ENCODE assay signal across 7 cellular contexts in genomic region chr16:70018254-70018653, GRCh38.
DNase-seq lines count a peak whose midpoint lies in the region; ATAC-seq, FAIRE-seq and TF ChIP-seq lines count a peak whose summit lies in the region.

No MANE protein-coding gene starts in this region.

- no peaks in the 10 kb centered on the region for H3K9me3 Mint-ChIP-seq in WTC11

- H3K4me3 Mint-ChIP-seq in WTC11, result no peak overlapping the region

- POLR2A ChIA-PET in WTC11 (lab: Charles Lee), result no interaction called here

- no peak overlapping the region for H3K4me3 ChIP-seq in GM12875 (ENCODE audit: low read depth, low read length)
- no peak overlapping the region for H3K4me3 ChIP-seq in retinal pigment epithelial cell (ENCODE audit: low read length)

- no peak for DNase-seq in HTR-8/SVneo (ENCODE audit: insufficient read length, low spot score)
- peak; percentile 25 for DNase-seq in WTC11 (ENCODE audit: low spot score)
- peak; percentile 58 to 71 for DNase-seq in erythroblast (lab: John Stamatoyannopoulos, UW)
- no peak for DNase-seq in retinal pigment epithelial cell (ENCODE audit: low read depth)
- no peak for DNase-seq in retina

- H3K4me1 Mint-ChIP-seq in WTC11, result no peaks in the 10 kb centered on the region

- CTCF ChIA-PET in WTC11 (lab: Charles Lee), result interaction anchor here (0.6 kb wide), 1 partner anchor 224 kb away, joined by 4 read pairs; no protein-coding TSS in a partner anchor

- no peak overlapping the region; the same call in 1 of the 2 replicates for H3K27ac Mint-ChIP-seq in WTC11

- TF ChIP-seq CTCF in GM12875 (IDR thresholded peaks at IDR 0.05; ENCODE audit: borderline replicate concordance, insufficient read depth, low read depth, low read length) (peak; percentile 36; the same call in 1 of the 2 replicates), WTC11 (IDR thresholded peaks at IDR 0.05) (no peak), retinal pigment epithelial cell (conservative IDR thresholded peaks at IDR 0.05; ENCODE audit: low read depth, low read length) (peak; percentile 20)

- peak; percentile 85 for FAIRE-seq in HTR-8/SVneo (lab: Jason Lieb, UNC)

- H3K36me3 Mint-ChIP-seq in WTC11, result peaks cover 24% of the 10 kb centered on the region

- ATAC-seq in WTC11, result peak; percentile 99
- no peak for ATAC-seq in HG03045 (IDR thresholded peaks at IDR 0.05; ENCODE audit: unreplicated experiment)

- H3K27me3 Mint-ChIP-seq in WTC11 (ENCODE audit: low read depth), result no peaks in the 10 kb centered on the region

- no peak for TF ChIP-seq POLR2A in erythroblast (IDR thresholded peaks at IDR 0.05; ENCODE audit: low read length)

TF ChIP-seq in WTC11, 78 proteins besides CTCF, POLR2A, EP300 and RAD21:
- TF ChIP-seq NFYB (CRISPR knock-in tag; conservative IDR thresholded peaks at IDR 0.05; ENCODE audit: low read depth) (peak; percentile 55), ESRRA (CRISPR knock-in tag; IDR thresholded peaks at IDR 0.05; ENCODE audit: borderline replicate concordance) (no peak), CREB1 (CRISPR knock-in tag; IDR thresholded peaks at IDR 0.05) (no peak), SMAD4 (CRISPR knock-in tag; IDR thresholded peaks at IDR 0.05) (no peak), ZNF416 (CRISPR knock-in tag; IDR thresholded peaks at IDR 0.05) (no peak)
- TF ChIP-seq, protein P1, sequence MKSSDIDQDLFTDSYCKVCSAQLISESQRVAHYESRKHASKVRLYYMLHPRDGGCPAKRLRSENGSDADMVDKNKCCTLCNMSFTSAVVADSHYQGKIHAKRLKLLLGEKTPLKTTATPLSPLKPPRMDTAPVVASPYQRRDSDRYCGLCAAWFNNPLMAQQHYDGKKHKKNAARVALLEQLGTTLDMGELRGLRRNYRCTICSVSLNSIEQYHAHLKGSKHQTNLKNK (CRISPR knock-in tag; IDR thresholded peaks at IDR 0.05), result no peak

Comparison
In these comparisons a context has a peak if more than half of its experiments do, and no peak if none do; other contexts are left out.
1. DNase-seq: peak in WTC11 (single experiment) and erythroblast (2 of 2); none in HTR-8/SVneo (single experiment), retinal pigment epithelial cell (single experiment) and retina (single experiment).